In genomic region chr10:78760463-78761240, GRCh38 we compare ENCODE assay signal across 18 cellular contexts.
A peak's percentile ranks its signal among the peaks of the same experiment; 100 is the strongest.
DNase-seq lines count a peak whose midpoint lies in the region; ATAC-seq and TF ChIP-seq lines count a peak whose summit lies in the region.
"Had no signal": no experiment of that assay in that cellular context is flagged by ENCODE, and none has a peak within 500 bp of the region (broad histone marks: within the 10 kb centered on the region; RNA-seq: fewer than 3 reads in every experiment).

No MANE protein-coding gene starts in this region.

- no peak overlapping the region for H3K4me2 ChIP-seq in hepatocyte
- no peak overlapping the region for H3K4me2 ChIP-seq in osteoblast (ENCODE audit: insufficient read depth, low read length)

- no peaks in the 10 kb centered on the region for H3K36me3 Mint-ChIP-seq in activated CD4-positive, alpha-beta T cell treated with anti-CD3 and anti-CD28 coated beads for 36 hours (ENCODE audit: low read depth)
- H3K36me3 Mint-ChIP-seq: CD4-positive, CD25-positive, alpha-beta regulatory T cell had no signal

- H3K4me1 ChIP-seq in hepatocyte (ENCODE audit: insufficient read depth) (peaks cover 36% of the 10 kb centered on the region), osteoblast (ENCODE audit: insufficient read depth, low read length) (peaks cover 26% of the 10 kb centered on the region)
- H3K4me1 ChIP-seq: Peyer's patch had no signal

- CTCF ChIA-PET in activated CD4-positive, alpha-beta T cell treated with anti-CD3 and anti-CD28 coated beads for 36 hours (lab: Charles Lee): interaction anchor here (0.7 kb wide), 1 partner anchor 732 kb away, joined by 3 read pairs; no protein-coding TSS in a partner anchor

- 91% methylated on average over 7 of the region's 7 CpGs for WGBS in hepatocyte (ENCODE audit: low lambda C conversion rate, missing lambda C conversion rate)

- no peak overlapping the region for H3K4me3 Mint-ChIP-seq in activated CD4-positive, alpha-beta T cell treated with anti-CD3 and anti-CD28 coated beads for 36 hours
- H3K4me3 Mint-ChIP-seq: CD4-positive, CD25-positive, alpha-beta regulatory T cell had no signal

- H3K4me3 ChIP-seq in hepatocyte (no peak overlapping the region), osteoblast (ENCODE audit: insufficient read depth, low read length) (no peak overlapping the region)
- H3K4me3 ChIP-seq: GM23248, Peyer's patch, SJSA1 had no signal

- H3K27ac ChIP-seq in hepatocyte (peak overlapping the region; percentile 54), osteoblast (ENCODE audit: low read depth, low read length) (no peak overlapping the region)
- H3K27ac ChIP-seq: 22Rv1, GM23248, Peyer's patch, SJSA1 had no signal

- H3K36me3 ChIP-seq in hepatocyte (replicated peaks; ENCODE audit: insufficient read depth, low read depth): no peaks in the 10 kb centered on the region
- no peaks in the 10 kb centered on the region for H3K36me3 ChIP-seq in osteoblast (ENCODE audit: insufficient read depth, low read length)
- H3K36me3 ChIP-seq: Peyer's patch, SJSA1 had no signal

- no peaks in the 10 kb centered on the region for H3K9me3 Mint-ChIP-seq in activated CD4-positive, alpha-beta T cell treated with anti-CD3 and anti-CD28 coated beads for 36 hours (ENCODE audit: low read depth)

- H3K9me3 ChIP-seq in hepatocyte (ENCODE audit: low read depth): no peaks in the 10 kb centered on the region
- H3K9me3 ChIP-seq in osteoblast (ENCODE audit: low read depth, low read length): no peaks in the 10 kb centered on the region
- H3K9me3 ChIP-seq: Peyer's patch, SJSA1 had no signal

- H3K79me2 ChIP-seq in hepatocyte (no peaks in the 10 kb centered on the region), osteoblast (ENCODE audit: insufficient read depth, low read length) (no peaks in the 10 kb centered on the region)

- H4K20me1 ChIP-seq in hepatocyte (ENCODE audit: insufficient read depth, poor library complexity, severe bottlenecking) (no peaks in the 10 kb centered on the region), osteoblast (ENCODE audit: insufficient read depth, low read length) (no peaks in the 10 kb centered on the region)

- peaks cover 6% of the 10 kb centered on the region for H3K27me3 Mint-ChIP-seq in activated CD4-positive, alpha-beta T cell treated with anti-CD3 and anti-CD28 coated beads for 36 hours

- ATAC-seq in activated CD4-positive, alpha-beta T cell treated with anti-CD3 and anti-CD28 coated beads for 36 hours: no peak
- ATAC-seq in HG02970 (IDR thresholded peaks at IDR 0.05; ENCODE audit: low FRiP score, unreplicated experiment): no peak

- intact Hi-C loops in activated CD4-positive, alpha-beta T cell treated with anti-CD3 and anti-CD28 coated beads for 36 hours (cut with DNase I, micrococcal nuclease): loop anchor here in 1 of 2 experiments (5.0 to 10.0 kb wide), 3 partner anchors 307 to 716 kb away; partner anchors contain the start of gene ZMIZ1

- peak overlapping the region; percentile 20 for H3K27ac Mint-ChIP-seq in activated CD4-positive, alpha-beta T cell treated with anti-CD3 and anti-CD28 coated beads for 36 hours
- H3K27ac Mint-ChIP-seq: CD4-positive, CD25-positive, alpha-beta regulatory T cell had no signal

- DNase-seq in activated CD4-positive, alpha-beta T cell treated with anti-CD3 and anti-CD28 coated beads for 36 hours: no peak
- no peak for DNase-seq in activated CD4-positive, alpha-beta T cell treated with anti-CD3 and anti-CD28 coated beads, Interleukin-2, amount 50 U/mL, for 48 hours
- DNase-seq in hepatocyte (ENCODE audit: low spot score) (no peak), osteoblast (ENCODE audit: insufficient read length, low spot score, missing footprints) (peak; percentile 79), retina (no peak), NCI-H187 (lab: John Stamatoyannopoulos, UW) (no peak), LoVo (ENCODE audit: low spot score) (no peak)
- DNase-seq: CD4-positive, CD25-positive, alpha-beta regulatory T cell; COR-L47; GF-D8; GM23248; HCEC 1CT; NCI-H1092 treated with DMSO at 0.1 percent for 48 hours; NCI-H146 had no signal

- TF ChIP-seq CTCF in hepatocyte (IDR thresholded peaks at IDR 0.05; ENCODE audit: poor library complexity) (no peak), osteoblast (IDR thresholded peaks at IDR 0.05; ENCODE audit: extremely low read depth, low read depth, low read length) (no peak)

- no peaks in the 10 kb centered on the region for H3K9me2 ChIP-seq in hepatocyte (replicated peaks; ENCODE audit: insufficient read depth)

- POLR2A ChIA-PET in activated CD4-positive, alpha-beta T cell treated with anti-CD3 and anti-CD28 coated beads for 36 hours (lab: Charles Lee): no interaction called here

- H2AFZ ChIP-seq in hepatocyte: no peak overlapping the region
- H2AFZ ChIP-seq in osteoblast (ENCODE audit: low read length): no peak overlapping the region
- H2AFZ ChIP-seq: GM23248 had no signal

- no peaks in the 10 kb centered on the region for H3K27me3 ChIP-seq in hepatocyte
- no peaks in the 10 kb centered on the region for H3K27me3 ChIP-seq in osteoblast (ENCODE audit: insufficient read depth, low read length)
- H3K27me3 ChIP-seq: Peyer's patch, SJSA1 had no signal

- H3K4me1 Mint-ChIP-seq in activated CD4-positive, alpha-beta T cell treated with anti-CD3 and anti-CD28 coated beads for 36 hours: peaks cover 33% of the 10 kb centered on the region
